ENCODE assay signal across 8 cellular contexts in genomic region chr6:35258858-35259193, GRCh38. TPM values are rescaled to one million over a fixed set of nuclear protein-coding genes. Genes with fewer than 3 reads are reported as not detected.
DNase-seq lines count a peak whose midpoint lies in the region; ATAC-seq and TF ChIP-seq lines count a peak whose summit lies in the region.

No MANE protein-coding gene starts in this region.

- peak overlapping the region; percentile 93 to 100 (median 98) for H3K4me3 Mint-ChIP-seq in CD4-positive, alpha-beta memory T cell

- no peak for TF ChIP-seq EP300 in gastroesophageal sphincter (IDR thresholded peaks at IDR 0.05)

- H3K27ac ChIP-seq in CD4-positive, alpha-beta memory T cell (ENCODE audit: low read depth, low read length) = peak overlapping the region; percentile 92
- H3K27ac ChIP-seq in KMS-11 (peak overlapping the region; percentile 79), gastroesophageal sphincter (peak overlapping the region; percentile 93 to 100 (median 98)), trophoblast cell (ENCODE audit: low read depth, low read length) (no peak overlapping the region)

- H3K4me2 ChIP-seq in KMS-11 (peak overlapping the region; percentile 80), trophoblast cell (ENCODE audit: low read length) (peak overlapping the region; percentile 78)

- H3K27me3 ChIP-seq in CD4-positive, alpha-beta memory T cell (ENCODE audit: insufficient read depth, low read length) = no peaks in the 10 kb centered on the region
- no peaks in the 10 kb centered on the region for H3K27me3 ChIP-seq in KMS-11 (ENCODE audit: insufficient read depth, low read depth)
- no peaks in the 10 kb centered on the region for H3K27me3 ChIP-seq in gastroesophageal sphincter
- H3K27me3 ChIP-seq in trophoblast cell (ENCODE audit: insufficient read depth, low read length) = no peaks in the 10 kb centered on the region

- ATAC-seq in GM19351 (IDR thresholded peaks at IDR 0.05; ENCODE audit: unreplicated experiment) (peak; percentile 28), gastroesophageal sphincter (peak; percentile 16)

- intact Hi-C loops in CD4-positive, alpha-beta memory T cell (cut with micrococcal nuclease) = loop anchor here (10.0 kb wide), 1 partner anchor 374 kb away; the partner anchor contains the start of genes ANKS1A and TAF11

- H3K9ac ChIP-seq in KMS-11 (peak overlapping the region; percentile 95), trophoblast cell (ENCODE audit: low read length) (peak overlapping the region; percentile 62)

- peaks cover 8% of the 10 kb centered on the region for H3K79me1 ChIP-seq in trophoblast cell (ENCODE audit: low read length)

- H3K9me3 ChIP-seq in CD4-positive, alpha-beta memory T cell (ENCODE audit: control insufficient read depth in 1 of 2, low read length in 2 of 2) = no peaks in the 10 kb centered on the region
- H3K9me3 ChIP-seq in gastroesophageal sphincter (no peaks in the 10 kb centered on the region), trophoblast cell (ENCODE audit: insufficient read depth, low read depth, low read length) (peaks cover 3% of the 10 kb centered on the region)

- CTCF ChIA-PET in CD4-positive, alpha-beta memory T cell (lab: Charles Lee; ENCODE audit: partially characterized antibody) = interaction anchor here (0.9 to 3.6 kb wide), 6 partner anchors 9 to 434 kb away, joined by 3 to 29 read pairs (median 4); partner anchors contain the start of genes DEF6 and RPL10A

- H2AFZ ChIP-seq in KMS-11 (ENCODE audit: low read depth) (peak overlapping the region; percentile 76), trophoblast cell (ENCODE audit: insufficient read depth, low read length, poor library complexity) (peak overlapping the region; percentile 13)

- no peak overlapping the region for H4K12ac ChIP-seq in trophoblast cell (ENCODE audit: low read depth, low read length)

- no peak overlapping the region for H3K23ac ChIP-seq in trophoblast cell (ENCODE audit: low read length)

- H4K91ac ChIP-seq in trophoblast cell (ENCODE audit: low read depth, low read length) = no peak overlapping the region

- H3K4me3 ChIP-seq in CD4-positive, alpha-beta memory T cell (ENCODE audit: low read length in 2 of 2) = peak overlapping the region; percentile 76 to 94
- H3K4me3 ChIP-seq in KMS-11 (IDR thresholded peaks at IDR 0.05; ENCODE audit: insufficient read depth, low read depth, low read length) = no peak overlapping the region
- H3K4me3 ChIP-seq in gastroesophageal sphincter = peak overlapping the region; percentile 86 to 88
- H3K4me3 ChIP-seq in trophoblast cell (ENCODE audit: low read depth, low read length) = peak overlapping the region; percentile 93

- H3K36me3 Mint-ChIP-seq in CD4-positive, alpha-beta memory T cell = peaks cover 0 to 12% of the 10 kb centered on the region in 2 donors

- H3K4me1 ChIP-seq in CD4-positive, alpha-beta memory T cell (ENCODE audit: insufficient read depth, low read length) = peaks cover 49% of the 10 kb centered on the region
- H3K4me1 ChIP-seq in KMS-11 (ENCODE audit: low read depth, poor library complexity, severe bottlenecking) (peaks cover 30% of the 10 kb centered on the region), gastroesophageal sphincter (peaks cover 0 to 83% (median 5%) of the 10 kb centered on the region in 3 donors), trophoblast cell (ENCODE audit: control insufficient read depth in 1 of 2, insufficient read depth in 2 of 2, low read length in 2 of 2) (peaks cover 3 to 8% of the 10 kb centered on the region in 2 experiments)

- POLR2A ChIA-PET in CD4-positive, alpha-beta memory T cell (lab: Charles Lee; ENCODE audit: partially characterized antibody) = interaction anchor here (0.7 to 1.9 kb wide), 15 partner anchors 8 to 1022 kb away, joined by 3 to 13 read pairs (median 4); partner anchors contain the start of genes HMGA1, RPL10A and TEAD3

- no peaks in the 10 kb centered on the region for H4K20me1 ChIP-seq in KMS-11 (ENCODE audit: insufficient read depth)

- peak overlapping the region; percentile 31 for H4K8ac ChIP-seq in trophoblast cell (ENCODE audit: low read depth, low read length)

- DNase-seq in CD4-positive, alpha-beta memory T cell = no peak
- peak; percentile 39 for DNase-seq in activated T-cell treated with anti-CD3 and anti-CD28 coated beads for 48 hours (ENCODE audit: low read depth)
- DNase-seq in trophoblast cell = no peak
- DNase-seq in islet precursor cell = no peak
- no peak for DNase-seq in GDM1 (lab: John Stamatoyannopoulos, UW)

- TF ChIP-seq CTCF in KMS-11 (conservative IDR thresholded peaks at IDR 0.05; ENCODE audit: low read depth, low read length) (no peak), gastroesophageal sphincter (IDR thresholded peaks at IDR 0.05) (peak in 3 of 4 experiments; percentile 8 to 21 (median 13))

- no peak overlapping the region for H2BK12ac ChIP-seq in trophoblast cell (ENCODE audit: low read length)

- H3K79me2 ChIP-seq in KMS-11 (ENCODE audit: insufficient read depth, low read depth) (peaks cover 23% of the 10 kb centered on the region), trophoblast cell (ENCODE audit: control insufficient read depth, insufficient read depth, low read length, poor library complexity) (peaks cover 5% of the 10 kb centered on the region)

- H3K4me1 Mint-ChIP-seq in CD4-positive, alpha-beta memory T cell = peaks cover 32 to 52% (median 43%) of the 10 kb centered on the region in 4 donors

- TF ChIP-seq POLR2A in gastroesophageal sphincter (IDR thresholded peaks at IDR 0.05) = no peak

- no peak overlapping the region for H2AK5ac ChIP-seq in trophoblast cell (ENCODE audit: low read length)

- H2BK5ac ChIP-seq in trophoblast cell (ENCODE audit: low read depth, low read length, poor library complexity) = no peak overlapping the region

- H3K14ac ChIP-seq in trophoblast cell (ENCODE audit: low read length) = no peak overlapping the region

- H3K4ac ChIP-seq in trophoblast cell (ENCODE audit: low read depth, low read length) = no peak overlapping the region

- H3K36me3 ChIP-seq in CD4-positive, alpha-beta memory T cell (ENCODE audit: insufficient read depth, low read length) = no peaks in the 10 kb centered on the region
- no peaks in the 10 kb centered on the region for H3K36me3 ChIP-seq in KMS-11 (ENCODE audit: insufficient read depth)
- H3K36me3 ChIP-seq in gastroesophageal sphincter = no peaks in the 10 kb centered on the region
- H3K36me3 ChIP-seq in trophoblast cell (ENCODE audit: control insufficient read depth in 1 of 2, insufficient read depth in 2 of 2, low read length in 2 of 2) = no peaks in the 10 kb centered on the region

- 0% methylated on average over 11 of the region's 20 CpGs; no CpG with 5 or more reads in 1 of the 2 donors for WGBS in gastroesophageal sphincter (ENCODE audit: low coverage in 1 of 2), 2 donors
- no CpG with 5 or more reads among the region's 20 CpGs for WGBS in trophoblast cell (ENCODE audit: extremely low coverage, insufficient coverage, insufficient read length)

- peak overlapping the region; percentile 94 to 100 (median 99) for H3K27ac Mint-ChIP-seq in CD4-positive, alpha-beta memory T cell

- H3K9me3 Mint-ChIP-seq in CD4-positive, alpha-beta memory T cell = peaks cover 0 to 2% (median 0%) of the 10 kb centered on the region in 8 donors

- no peak overlapping the region for H3K18ac ChIP-seq in trophoblast cell (ENCODE audit: low read length)

- H2BK120ac ChIP-seq in trophoblast cell (ENCODE audit: insufficient read depth, low read length, poor library complexity) = no peak overlapping the region

- no peaks in the 10 kb centered on the region for H3K27me3 Mint-ChIP-seq in CD4-positive, alpha-beta memory T cell

RNA-seq across cellular contexts. Expression of gene ZNF76, which starts 0.7 kb away (rescaled TPM):
- 100 to 1,000 TPM in 1 of 2 experiments, 10 to 100 TPM in 1; 97.5 to 106 TPM for total RNA-seq in CD4-positive, alpha-beta memory T cell
- polyA plus RNA-seq in CD4-positive, alpha-beta memory T cell = 10 to 100 TPM; 26.3 to 31.5 TPM
- total RNA-seq in gastroesophageal sphincter = 10 to 100 TPM; 21.3 to 46.9 (median 40.1) TPM
- polyA plus RNA-seq in trophoblast cell (2013) = 10.8 and 11.2 TPM in 2 replicates

RNA-seq across cellular contexts. Expression of gene DEF6, which starts 38.8 kb away (rescaled TPM):
- 100 to 1,000 TPM; 231 to 236 TPM for total RNA-seq in CD4-positive, alpha-beta memory T cell
- polyA plus RNA-seq in CD4-positive, alpha-beta memory T cell = 100 to 1,000 TPM in 1 of 2 donors, 10 to 100 TPM in 1; 77.3 to 171 TPM
- 1 to 10 TPM in 3 of 4 donors, under 1 TPM in 1; 0.78 to 4.6 (median 4.3) TPM for total RNA-seq in gastroesophageal sphincter
- 2.9 TPM in 2 replicates for polyA plus RNA-seq in trophoblast cell (2013)

RNA-seq across cellular contexts. Expression of gene SCUBE3, which starts 45.1 kb away (rescaled TPM):
- total RNA-seq in CD4-positive, alpha-beta memory T cell = not detected
- polyA plus RNA-seq in CD4-positive, alpha-beta memory T cell = under 1 TPM; 0.03 to 0.08 TPM
- total RNA-seq in gastroesophageal sphincter = 1 to 10 TPM; 1.4 to 7.2 (median 3.0) TPM
- 8.9 and 9.3 TPM in 2 replicates for polyA plus RNA-seq in trophoblast cell (2013)

Comparison
In these comparisons a context has a peak if more than half of its experiments do, and no peak if none do; other contexts are left out.
1. RNA of gene DEF6, which starts 38.8 kb away (total RNA-seq): 231 to 236 TPM in CD4-positive, alpha-beta memory T cell; 0.78 to 4.6 TPM in gastroesophageal sphincter; every median in the first group is over 10 times any median in the second.